In genomic region chr12:89960011-89960507, GRCh38 we compare ENCODE assay signal across 8 cellular contexts.
DNase-seq lines count a peak whose midpoint lies in the region; ATAC-seq and TF ChIP-seq lines count a peak whose summit lies in the region.

No MANE protein-coding gene starts in this region.

- TF ChIP-seq CTCF in mucosa of descending colon (IDR thresholded peaks at IDR 0.05) (no peak), foreskin fibroblast (IDR thresholded peaks at IDR 0.05; ENCODE audit: low read depth, low read length) (no peak)

- H3K9me3 ChIP-seq in mucosa of descending colon: no peaks in the 10 kb centered on the region

- ATAC-seq in GM18520 (IDR thresholded peaks at IDR 0.05; ENCODE audit: unreplicated experiment) (peak; percentile 93), GM21723 (IDR thresholded peaks at IDR 0.05; ENCODE audit: unreplicated experiment) (peak; percentile 96), mucosa of descending colon (peak; percentile 58)

- peaks cover 36% of the 10 kb centered on the region for H3K4me1 ChIP-seq in mucosa of descending colon (ENCODE audit: low read depth)

- H3K4me3 ChIP-seq in mucosa of descending colon (no peak overlapping the region), foreskin fibroblast (ENCODE audit: low read depth in 1 of 2, low read length in 2 of 2) (no peak overlapping the region)

- intact Hi-C loops in mucosa of descending colon (cut with DNase I, micrococcal nuclease): loop anchor here in 1 of 2 donors (10.0 kb wide), 2 partner anchors 255 to 415 kb away; partner anchors contain the start of gene ATP2B1

- DNase-seq in LHCN-M2 (ENCODE audit: low read depth) (peak; percentile 30), mucosa of descending colon (peak in 1 of 3 donors; percentile 27), occipital lobe (lab: John Stamatoyannopoulos, UW) (no peak), NCI-H345 treated with DMSO at 0.1 percent for 48 hours (lab: John Stamatoyannopoulos, UW; ENCODE audit: unreplicated experiment) (no peak), T1000 (lab: John Stamatoyannopoulos, UW) (no peak), foreskin fibroblast (no peak)

- H3K36me3 ChIP-seq in mucosa of descending colon (ENCODE audit: low read depth): no peaks in the 10 kb centered on the region
